21 cellular contexts compared by ENCODE assay signal in genomic region chr7:51636503-51636902, GRCh38.
"Had no signal": no experiment of that assay in that cellular context is flagged by ENCODE, and none has a peak within 500 bp of the region (broad histone marks: within the 10 kb centered on the region; RNA-seq: fewer than 3 reads in every experiment).

No MANE protein-coding gene starts in this region.

- H3K4me1 ChIP-seq: heart right ventricle, left ventricle myocardium inferior, pancreas, prostate gland, suprapubic skin, tibial artery, vagina had no signal

- H3K4me3 ChIP-seq: heart right ventricle, left ventricle myocardium inferior, lung, mucosa of descending colon, pancreas, prostate gland, skin epidermis, suprapubic skin, thoracic aorta, tibial artery, vagina had no signal

- H3K36me3 ChIP-seq: heart right ventricle, left ventricle myocardium inferior, pancreas, prostate gland, suprapubic skin, thoracic aorta, tibial artery, vagina had no signal

- DNase-seq: heart right ventricle; hypothalamus; islet precursor cell; left ventricle myocardium inferior; midbrain; mucosa of descending colon; naive thymus-derived CD4-positive, alpha-beta T cell; nucleus accumbens; pancreas; posterior cingulate gyrus; retina; right cardiac atrium; stimulated activated CD4-positive, alpha-beta T cell treated with anti-CD3 and anti-CD28 coated beads, Interleukin-4, amount 100 ng/mL, for 24 hours; stimulated activated naive CD4-positive, alpha-beta T cell; tibial artery had no signal

- H3K9me3 ChIP-seq: heart right ventricle, left ventricle myocardium inferior, mucosa of descending colon, pancreas, prostate gland, suprapubic skin, thoracic aorta, tibial artery, vagina had no signal

- H3K27ac ChIP-seq: heart right ventricle, left ventricle myocardium inferior, pancreas, prostate gland, skin epidermis, suprapubic skin, thoracic aorta, tibial artery, vagina had no signal

- H3K27me3 ChIP-seq: pancreas, suprapubic skin, tibial artery, vagina had no signal
